18 cellular contexts compared by ENCODE assay signal in the genomic region with DNA sequence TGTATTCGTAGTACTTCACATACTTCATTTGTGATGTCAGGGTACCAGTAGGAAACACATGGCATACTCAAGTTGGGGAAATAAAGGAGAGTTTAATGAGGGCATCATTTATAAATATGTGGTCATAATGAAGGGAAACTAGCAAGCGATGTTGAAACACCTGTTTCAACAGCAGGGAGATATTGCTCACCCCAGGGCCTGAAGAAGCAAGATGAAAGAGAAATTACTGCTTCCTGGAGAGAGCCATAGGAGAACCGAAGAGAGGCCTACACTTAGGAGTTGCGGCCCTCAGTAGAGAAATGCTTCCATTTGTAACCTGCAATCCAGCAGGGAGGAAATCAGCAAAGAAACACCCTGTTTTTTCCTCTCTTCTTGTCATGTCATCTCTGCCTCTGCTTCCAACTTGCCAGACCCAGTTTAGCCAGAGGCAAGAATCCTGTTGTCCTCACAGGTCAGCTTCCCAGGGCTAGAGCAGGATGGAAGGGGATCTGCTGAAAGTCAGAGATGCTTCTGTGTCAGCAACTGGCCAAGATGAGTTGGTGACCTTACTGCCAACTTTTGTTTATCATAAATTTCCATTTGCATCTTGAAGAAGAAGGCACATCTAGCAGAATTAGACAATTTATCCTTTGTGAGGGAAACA.
"Had no signal": no experiment of that assay in that cellular context is flagged by ENCODE, and none has a peak within 500 bp of the region (broad histone marks: within the 10 kb centered on the region; RNA-seq: fewer than 3 reads in every experiment).

No MANE protein-coding gene starts in this region.

- ATAC-seq: activated T-cell treated with anti-CD3 and anti-CD28 coated beads, Interleukin-2, amount 50 U/mL, for 4 hours; left lung; natural killer cell; T-cell had no signal

- H3K27ac ChIP-seq: adrenal gland, colonic mucosa, left lung, spleen, testis, WERI-Rb-1 had no signal

- H3K4me3 ChIP-seq: adrenal gland, colonic mucosa, left lung, spleen, testis had no signal

- H3K9me3 ChIP-seq: adrenal gland, colonic mucosa, left lung, spleen, testis had no signal

- H3K36me3 ChIP-seq: adrenal gland, colonic mucosa, left lung, spleen, WERI-Rb-1 had no signal

- H3K4me1 ChIP-seq: colonic mucosa, left lung, spleen had no signal

- DNase-seq: activated CD4-positive, alpha-beta T cell treated with anti-CD3 and anti-CD28 coated beads for 1 hour; activated CD8-positive, alpha-beta memory T cell treated with anti-CD3 and anti-CD28 coated beads for 24 hours; activated CD8-positive, alpha-beta memory T cell treated with anti-CD3 and anti-CD28 coated beads, Interleukin-2, amount 50 U/mL, for 4 hours; activated naive CD4-positive, alpha-beta T cell; activated T-cell treated with anti-CD3 and anti-CD28 coated beads, Interleukin-2, amount 50 U/mL, for 4 hours; adrenal gland; colonic mucosa; left lung; mammary epithelial cell; midbrain; natural killer cell; retina; spleen; stimulated activated CD4-positive, alpha-beta T cell treated with anti-CD3 and anti-CD28 coated beads, Interleukin-4, amount 100 ng/mL, for 1 hour; stimulated activated naive CD4-positive, alpha-beta T cell; T-cell; testis; WERI-Rb-1 had no signal

- H3K27me3 ChIP-seq: adrenal gland, colonic mucosa, left lung, testis had no signal
